Comparison of ENCODE assay signal across 22 cellular contexts in genomic region chr20:11277170-11277569, GRCh38.
DNase-seq lines count a peak whose midpoint lies in the region; FAIRE-seq and TF ChIP-seq lines count a peak whose summit lies in the region.
"Had no signal": no experiment of that assay in that cellular context is flagged by ENCODE, and none has a peak within 500 bp of the region (broad histone marks: within the 10 kb centered on the region; RNA-seq: fewer than 3 reads in every experiment).

No MANE protein-coding gene starts in this region.

- H3K27me3 Mint-ChIP-seq in H9 (ENCODE audit: low read depth) (no peaks in the 10 kb centered on the region; the same call in 1 of the 2 replicates), neural crest cell (ENCODE audit: low read depth) (no peaks in the 10 kb centered on the region)
- no peaks in the 10 kb centered on the region for H3K27me3 Mint-ChIP-seq in activated CD4-positive, alpha-beta T cell treated with anti-CD3 and anti-CD28 coated beads, Interleukin-2, amount 10 ng/mL, durations not matched to agents 24 days and 14 days
- H3K27me3 Mint-ChIP-seq: B cell; CD4-positive, alpha-beta T cell had no signal

- H3K36me3 ChIP-seq in H1 (ENCODE audit: control insufficient read depth in 2 of 4, insufficient read depth in 4 of 4, low read length in 3 of 4) = no peaks in the 10 kb centered on the region
- H3K36me3 ChIP-seq: BLaER1 treated with 17β-estradiol and CSF1 and Interleukin-3, amounts not matched to agents 10 nM and 100 nM had no signal

- no peak overlapping the region for H2BK20ac ChIP-seq in H9 (ENCODE audit: low read depth, low read length, poor library complexity, severe bottlenecking)
- H2BK20ac ChIP-seq in H1 (ENCODE audit: low read length) = 0 out of 2 replicates have a peak overlapping the region, but pooled peaks have one; percentile 48

- no peaks in the 10 kb centered on the region for H3K9me3 ChIP-seq in H9 (ENCODE audit: control insufficient read depth, low read depth, low read length)
- no peaks in the 10 kb centered on the region for H3K9me3 ChIP-seq in H1 (ENCODE audit: insufficient read depth in 2 of 2, low read depth in 1 of 2, low read length in 1 of 2)
- H3K9me3 ChIP-seq: Caco-2 had no signal

- H3K4ac ChIP-seq in H9 (ENCODE audit: low read depth, low read length) (no peak overlapping the region), H1 (replicated peaks; ENCODE audit: insufficient read length, low read depth, low read length) (no peak overlapping the region)

- no peak for TF ChIP-seq CTCF in H9 (conservative IDR thresholded peaks at IDR 0.05)
- no peak for TF ChIP-seq CTCF in H1 (IDR thresholded peaks at IDR 0.05; ENCODE audit: control extremely low read depth in 1 of 3, insufficient read depth in 1 of 3, low read depth in 1 of 3, low read length in 3 of 3)
- no peak for TF ChIP-seq CTCF in neural crest cell (conservative IDR thresholded peaks at IDR 0.05)
- no peak for TF ChIP-seq CTCF in GM10266 (IDR thresholded peaks at IDR 0.05; ENCODE audit: control insufficient read depth, insufficient read depth, low read depth, missing control alignments)

- no peak overlapping the region for H3K4me2 ChIP-seq in H9 (ENCODE audit: insufficient read depth, insufficient read length, low read length)
- H3K4me2 ChIP-seq in H1 (ENCODE audit: insufficient read depth in 1 of 2, low read depth in 2 of 2, low read length in 2 of 2) = no peak overlapping the region
- H3K4me2 ChIP-seq: A549; BLaER1 treated with 17β-estradiol and CSF1 and Interleukin-3, amounts not matched to agents 10 nM and 100 nM had no signal

- no peak overlapping the region for H3K56ac ChIP-seq in H9 (ENCODE audit: insufficient read length, low read depth, low read length)
- H3K56ac ChIP-seq in H1 (replicated peaks; ENCODE audit: insufficient read length, low read depth, low read length) = no peak overlapping the region

- H2AK5ac ChIP-seq in H9 (ENCODE audit: insufficient read length, low read length) = no peak overlapping the region
- H2AK5ac ChIP-seq in H1 (ENCODE audit: low read depth, low read length) = no peak overlapping the region

- H2BK120ac ChIP-seq in H9 (ENCODE audit: low read depth, low read length, poor library complexity, severe bottlenecking) (no peak overlapping the region), H1 (replicated peaks; ENCODE audit: low read depth, low read length) (no peak overlapping the region)

- H3K23ac ChIP-seq in H9 (ENCODE audit: insufficient read length, low read depth, low read length) (no peak overlapping the region), H1 (ENCODE audit: insufficient read length) (no peak overlapping the region)

- no peak overlapping the region for H3T11ph ChIP-seq in H9 (ENCODE audit: low read length)

- H3K27me3 ChIP-seq in H9 (ENCODE audit: insufficient read depth, low read length) (no peaks in the 10 kb centered on the region), H1 (replicated peaks in 1 of 4; ENCODE audit: control insufficient read depth in 3 of 4, extremely low read depth in 1 of 4, insufficient read depth in 3 of 4, low read length in 3 of 4) (no peaks in the 10 kb centered on the region)
- H3K27me3 ChIP-seq: BLaER1 treated with 17β-estradiol and CSF1 and Interleukin-3, amounts not matched to agents 10 nM and 100 nM had no signal

- peaks cover 2% of the 10 kb centered on the region; the same call in 1 of the 2 replicates for H3K4me1 ChIP-seq in H9 (ENCODE audit: insufficient read depth, low read length)
- H3K4me1 ChIP-seq in H1 (replicated peaks in 1 of 4; ENCODE audit: control insufficient read depth in 3 of 4, insufficient read depth in 4 of 4, low read length in 3 of 4) = peaks cover 0 to 2% (median under 1%) of the 10 kb centered on the region in 4 experiments; a peak in 2 of 7 replicates
- H3K4me1 ChIP-seq: BLaER1 treated with 17β-estradiol and CSF1 and Interleukin-3, amounts not matched to agents 10 nM and 100 nM had no signal

- H2AFZ ChIP-seq in H9 (ENCODE audit: low read length) = no peak overlapping the region
- H2AFZ ChIP-seq in H1 (ENCODE audit: low read length) = no peak overlapping the region

- H3K27ac Mint-ChIP-seq in H9 = peak overlapping the region in 2 of 3 experiments; percentile 24 to 87; a peak in 2 of 7 replicates
- peak overlapping the region; percentile 39 for H3K27ac Mint-ChIP-seq in neural crest cell (ENCODE audit: unreplicated experiment)
- H3K27ac Mint-ChIP-seq in activated CD4-positive, alpha-beta T cell treated with anti-CD3 and anti-CD28 coated beads, Interleukin-2, amount 10 ng/mL, durations not matched to agents 24 days and 14 days = no peak overlapping the region
- H3K27ac Mint-ChIP-seq: B cell; CD4-positive, alpha-beta T cell; CD8-positive, alpha-beta T cell had no signal

- H3K79me2 ChIP-seq in H9 (ENCODE audit: insufficient read depth, low read length) (no peaks in the 10 kb centered on the region), H1 (ENCODE audit: control insufficient read depth in 1 of 2, insufficient read depth in 2 of 2, low read length in 2 of 2) (no peaks in the 10 kb centered on the region)

- H3K79me1 ChIP-seq in H9 (ENCODE audit: insufficient read depth, low read depth, low read length, poor library complexity, severe bottlenecking) (no peaks in the 10 kb centered on the region), H1 (ENCODE audit: low read depth, low read length) (no peaks in the 10 kb centered on the region)

- H3K14ac ChIP-seq in H9 (ENCODE audit: insufficient read depth, low read length) (no peak overlapping the region), H1 (ENCODE audit: insufficient read length) (no peak overlapping the region)

- H3K9me3 Mint-ChIP-seq in H9 (peaks cover 0 to 4% of the 10 kb centered on the region in 2 experiments; a peak in 1 of 5 replicates), neural crest cell (peaks cover 2% of the 10 kb centered on the region)
- H3K9me3 Mint-ChIP-seq in activated CD4-positive, alpha-beta T cell treated with anti-CD3 and anti-CD28 coated beads, Interleukin-2, amount 10 ng/mL, durations not matched to agents 24 days and 14 days = no peaks in the 10 kb centered on the region
- H3K9me3 Mint-ChIP-seq: CD8-positive, alpha-beta T cell had no signal

- no peak overlapping the region for H4K5ac ChIP-seq in H9 (ENCODE audit: insufficient read length, low read depth, low read length)
- H4K5ac ChIP-seq in H1 (ENCODE audit: insufficient read length, low read depth, low read length) = no peak overlapping the region

- H3K36me3 Mint-ChIP-seq in H9 (ENCODE audit: insufficient read depth in 1 of 3, low read depth in 3 of 3) = peaks cover 0 to 10% (median 1%) of the 10 kb centered on the region in 3 experiments; a peak in 3 of 7 replicates
- no peaks in the 10 kb centered on the region for H3K36me3 Mint-ChIP-seq in neural crest cell (ENCODE audit: low read depth)
- H3K36me3 Mint-ChIP-seq in activated CD4-positive, alpha-beta T cell treated with anti-CD3 and anti-CD28 coated beads, Interleukin-2, amount 10 ng/mL, durations not matched to agents 24 days and 14 days (ENCODE audit: low read depth) = no peaks in the 10 kb centered on the region
- H3K36me3 Mint-ChIP-seq: CD8-positive, alpha-beta T cell had no signal

- TF ChIP-seq POLR2A in H1 (IDR thresholded peaks at IDR 0.05; ENCODE audit: control extremely low read depth in 1 of 2, low read depth in 2 of 2, low read length in 2 of 2) = no peak
- TF ChIP-seq POLR2A in GM12891 (IDR thresholded peaks at IDR 0.05; ENCODE audit: low read depth, low read length) = no peak

- no peak overlapping the region for H4K8ac ChIP-seq in H9 (replicated peaks; ENCODE audit: insufficient read length, low read depth, low read length)
- H4K8ac ChIP-seq in H1 (ENCODE audit: extremely low read depth, insufficient read depth, low read length) = no peak overlapping the region

- peaks cover 24 to 30% of the 10 kb centered on the region in 2 experiments for H3K4me1 Mint-ChIP-seq in H9
- peaks cover 37% of the 10 kb centered on the region for H3K4me1 Mint-ChIP-seq in neural crest cell
- no peaks in the 10 kb centered on the region for H3K4me1 Mint-ChIP-seq in activated CD4-positive, alpha-beta T cell treated with anti-CD3 and anti-CD28 coated beads, Interleukin-2, amount 10 ng/mL, durations not matched to agents 24 days and 14 days
- H3K4me1 Mint-ChIP-seq: B cell had no signal

- no peak overlapping the region for H2BK12ac ChIP-seq in H9 (ENCODE audit: insufficient read length, low read depth, low read length)
- no peak overlapping the region for H2BK12ac ChIP-seq in H1 (ENCODE audit: low read depth, low read length)

- TF ChIP-seq RAD21 in H1 (IDR thresholded peaks at IDR 0.05 in 1 of 2, conservative IDR thresholded peaks at IDR 0.05 in 1 of 2; ENCODE audit: low read depth in 2 of 2, low read length in 2 of 2) = no peak

- H3K27ac ChIP-seq in H9 (ENCODE audit: insufficient read length, low read depth, low read length) (no peak overlapping the region), H1 (ENCODE audit: low read depth, low read length) (no peak overlapping the region)
- H3K27ac ChIP-seq: 22Rv1; BLaER1 treated with 17β-estradiol and CSF1 and Interleukin-3, amounts not matched to agents 10 nM and 100 nM; C4-2B had no signal

- POLR2A ChIA-PET in H1 (lab: Charles Lee; ENCODE audit: partially characterized antibody) = interaction anchor here (0.7 kb wide), 1 partner anchor 266 kb away, joined by 3 read pairs; no protein-coding TSS in a partner anchor

- intact Hi-C loops in activated CD4-positive, alpha-beta T cell treated with anti-CD3 and anti-CD28 coated beads, Interleukin-2, amount 10 ng/mL, durations not matched to agents 24 days and 14 days (cut with micrococcal nuclease) = no loop called here

- FAIRE-seq in H1 (lab: Jason Lieb, UNC) (no peak), GM12891 (lab: Jason Lieb, UNC) (no peak)
- FAIRE-seq: A549, D721Med, G401.6, GM12878, GM19239 had no signal

- no peaks in the 10 kb centered on the region for H3K23me2 ChIP-seq in H9 (ENCODE audit: insufficient read length, low read depth, low read length, poor library complexity, severe bottlenecking)
- H3K23me2 ChIP-seq in H1 (ENCODE audit: low read depth, low read length) = no peaks in the 10 kb centered on the region; the same call in 1 of the 2 replicates

- no CpG with 5 or more reads among the region's 1 CpG for WGBS in H9 (ENCODE audit: extremely low coverage, insufficient read length, low lambda C conversion rate)
- 94% methylated on average over 1 of the region's 1 CpG; no CpG with 5 or more reads in 1 of the 2 experiments for WGBS in H1 (ENCODE audit: extremely low coverage in 1 of 2, insufficient coverage in 1 of 2, insufficient read length in 1 of 2, insufficient replicate concordance in 2 of 2, low coverage in 1 of 2, low lambda C conversion rate in 2 of 2, missing lambda C conversion rate in 1 of 2), 2 experiments

- CTCF ChIA-PET in H1 (lab: Charles Lee; ENCODE audit: partially characterized antibody) = interaction anchor here (1.1 to 1.6 kb wide), 3 partner anchors 12 to 267 kb away, joined by 3 to 4 read pairs (median 3); no protein-coding TSS in a partner anchor

- H3K18ac ChIP-seq in H9 (ENCODE audit: insufficient read length, low read depth, low read length) (no peak overlapping the region), H1 (ENCODE audit: extremely low read depth, low read length) (no peak overlapping the region)

- no peak overlapping the region for H3K4me3 ChIP-seq in H1 (ENCODE audit: extremely low read depth in 1 of 4, insufficient read depth in 2 of 4, low read depth in 3 of 4, low read length in 4 of 4)
- H3K4me3 ChIP-seq: A549; BLaER1 treated with 17β-estradiol and CSF1 and Interleukin-3, amounts not matched to agents 10 nM and 100 nM; GM12878 had no signal

- H2BK5ac ChIP-seq in H9 (ENCODE audit: insufficient read length, low read length) (no peak overlapping the region), H1 (ENCODE audit: low read depth, low read length) (no peak overlapping the region)

- H2BK15ac ChIP-seq in H9 (ENCODE audit: low read depth, low read length) (no peak overlapping the region), H1 (ENCODE audit: low read length) (no peak overlapping the region)

- H3K4me3 Mint-ChIP-seq in H9 (no peak overlapping the region), neural crest cell (no peak overlapping the region)
- H3K4me3 Mint-ChIP-seq in activated CD4-positive, alpha-beta T cell treated with anti-CD3 and anti-CD28 coated beads, Interleukin-2, amount 10 ng/mL, durations not matched to agents 24 days and 14 days = no peak overlapping the region
- H3K4me3 Mint-ChIP-seq: B cell; CD4-positive, alpha-beta T cell; CD8-positive, alpha-beta T cell had no signal

- H3K9ac ChIP-seq in H9 (ENCODE audit: extremely low read depth, insufficient read length, low read length) (no peak overlapping the region), H1 (replicated peaks in 1 of 4; ENCODE audit: extremely low read depth in 1 of 4, low read depth in 3 of 4, low read length in 3 of 4) (no peak overlapping the region)
- H3K9ac ChIP-seq: BLaER1 treated with 17β-estradiol and CSF1 and Interleukin-3, amounts not matched to agents 10 nM and 100 nM had no signal

- H4K91ac ChIP-seq in H9 (ENCODE audit: insufficient read length, low read depth, low read length) = no peak overlapping the region
- H4K91ac ChIP-seq in H1 (replicated peaks; ENCODE audit: insufficient read length, low read length) = peak overlapping the region; percentile 48

- DNase-seq in H9 (no peak), H1 (ENCODE audit: low read depth in 1 of 2, low spot score in 2 of 2) (no peak), neural crest cell (ENCODE audit: low read depth, low spot score) (no peak), GM12891 (ENCODE audit: insufficient read length, low spot score) (no peak), GM10266 (ENCODE audit: extremely low spot score) (no peak)
- DNase-seq in activated CD4-positive, alpha-beta T cell treated with anti-CD3 and anti-CD28 coated beads, Interleukin-2, amount 10 ng/mL, durations not matched to agents 24 days and 14 days = no peak
- DNase-seq: AML-193; Caco-2; Calu3; CD4-positive, alpha-beta T cell; CD8-positive, alpha-beta T cell; DMS79 treated with DMSO at 0.1 percent for 48 hours; GF-D8 had no signal

- TF ChIP-seq EP300 in H1 (IDR thresholded peaks at IDR 0.05; ENCODE audit: borderline replicate concordance in 1 of 2, low read depth in 2 of 2, low read length in 2 of 2) = no peak

- H4K20me1 ChIP-seq in H9 (ENCODE audit: control insufficient read depth, insufficient read depth, insufficient read length) = no peaks in the 10 kb centered on the region
- no peaks in the 10 kb centered on the region for H4K20me1 ChIP-seq in H1 (replicated peaks in 1 of 2; ENCODE audit: control insufficient read depth in 1 of 2, insufficient read depth in 2 of 2, low read length in 2 of 2)
- H4K20me1 ChIP-seq: BLaER1 treated with 17β-estradiol and CSF1 and Interleukin-3, amounts not matched to agents 10 nM and 100 nM had no signal
